Comparison of ENCODE assay signal across 8 cellular contexts in genomic region chr22:29883831-29884139, GRCh38. TPM values are rescaled to one million over a fixed set of nuclear protein-coding genes. Genes with fewer than 3 reads are reported as not detected.
A peak's percentile ranks its signal among the peaks of the same experiment; 100 is the strongest.
DNase-seq lines count a peak whose midpoint lies in the region; ATAC-seq and TF ChIP-seq lines count a peak whose summit lies in the region.

No MANE protein-coding gene starts in this region.

- ATAC-seq in GM19397 (IDR thresholded peaks at IDR 0.05; ENCODE audit: unreplicated experiment) (no peak), GM18517 (IDR thresholded peaks at IDR 0.05; ENCODE audit: unreplicated experiment) (no peak)

- peaks cover 6% of the 10 kb centered on the region; the same call in 1 of the 2 replicates for H3F3A ChIP-seq in PC-9 (ENCODE audit: insufficient read depth, low read depth)

- DNase-seq in PC-9: no peak
- DNase-seq in esophagus squamous epithelium (lab: John Stamatoyannopoulos, UW): no peak
- no peak for DNase-seq in retinal pigment epithelial cell (ENCODE audit: low read depth)
- DNase-seq in NCI-H2029 treated with DMSO at 0.1 percent for 48 hours (lab: John Stamatoyannopoulos, UW): no peak
- DNase-seq in stimulated activated CD8-positive, alpha-beta memory T cell treated with anti-CD3 and anti-CD28 coated beads, Interleukin-4, amount 100 ng/mL, for 48 hours: no peak

- H3K4me3 ChIP-seq in GM12875 (ENCODE audit: low read depth, low read length): peak overlapping the region; percentile 96
- H3K4me3 ChIP-seq in PC-9: peak overlapping the region; percentile 97
- peak overlapping the region; percentile 74 to 100 (median 84) for H3K4me3 ChIP-seq in esophagus squamous epithelium
- H3K4me3 ChIP-seq in retinal pigment epithelial cell (ENCODE audit: low read length): peak overlapping the region; percentile 87

- peaks cover 25% of the 10 kb centered on the region for H3K4me1 ChIP-seq in PC-9 (replicated peaks; ENCODE audit: insufficient read depth)
- peaks cover 15 to 51% (median 17%) of the 10 kb centered on the region in 3 donors for H3K4me1 ChIP-seq in esophagus squamous epithelium

- 0 to 1% methylated on average over 4 to 8 of the region's 8 CpGs for WGBS in esophagus squamous epithelium, 2 donors

- H3K9me2 ChIP-seq in PC-9 (ENCODE audit: insufficient read depth): no peaks in the 10 kb centered on the region

- H3K79me2 ChIP-seq in PC-9 (ENCODE audit: low read depth): peaks cover 57% of the 10 kb centered on the region

- no peak for TF ChIP-seq POLR2A in esophagus squamous epithelium (IDR thresholded peaks at IDR 0.05)

- H2AFZ ChIP-seq in PC-9: peak overlapping the region; percentile 91

- H4K20me1 ChIP-seq in PC-9 (ENCODE audit: insufficient read depth): peaks cover 24% of the 10 kb centered on the region

- H3K36me3 ChIP-seq in PC-9 (ENCODE audit: low read depth) (no peaks in the 10 kb centered on the region), esophagus squamous epithelium (no peaks in the 10 kb centered on the region)

- intact Hi-C loops in PC-9 (cut with micrococcal nuclease; ENCODE audit: unreplicated experiment) (loop anchor here (10.0 kb wide), 2 partner anchors 49 to 111 kb away; partner anchors contain the start of gene ASCC2), esophagus squamous epithelium (cut with DNase I) (no loop called here)

- no TSS peak for BruUV-seq in PC-9 (replicated peaks; lab: Mats Ljungman, UMichigan)

- H3K27ac ChIP-seq in PC-9 (peak overlapping the region; percentile 74; the same call in 1 of the 2 replicates), esophagus squamous epithelium (peak overlapping the region; percentile 95 to 99 (median 96))

- H3K9me3 ChIP-seq in PC-9 (ENCODE audit: insufficient read depth, low read depth): no peaks in the 10 kb centered on the region
- H3K9me3 ChIP-seq in esophagus squamous epithelium: no peaks in the 10 kb centered on the region

- peak overlapping the region; percentile 82 for H3K4me2 ChIP-seq in PC-9

- CTCF ChIA-PET in PC-9 (lab: Charles Lee): interaction anchor here (0.5 to 0.7 kb wide), 3 partner anchors 46 to 409 kb away, joined by 3 to 6 read pairs (median 5); partner anchors contain the start of gene ASCC2

- no peak for TF ChIP-seq CTCF in GM12875 (IDR thresholded peaks at IDR 0.05; ENCODE audit: borderline replicate concordance, insufficient read depth, low read depth, low read length)
- TF ChIP-seq CTCF in PC-9 (conservative IDR thresholded peaks at IDR 0.05): no peak
- TF ChIP-seq CTCF in esophagus squamous epithelium (IDR thresholded peaks at IDR 0.05): no peak
- no peak for TF ChIP-seq CTCF in retinal pigment epithelial cell (conservative IDR thresholded peaks at IDR 0.05; ENCODE audit: low read depth, low read length)

- H3K27me3 ChIP-seq in PC-9 (ENCODE audit: insufficient read depth, low read depth) (no peaks in the 10 kb centered on the region), esophagus squamous epithelium (no peaks in the 10 kb centered on the region)

- POLR2A ChIA-PET in PC-9 (lab: Charles Lee; ENCODE audit: unreplicated experiment): interaction anchor here (0.6 to 0.7 kb wide), 2 partner anchors 71 to 111 kb away, joined by 4 read pairs; no protein-coding TSS in a partner anchor

RNA-seq across cellular contexts. Expression of gene MTMR3, which starts 0.8 kb away (rescaled TPM):
- total RNA-seq in PC-9 (2021) (28.1 and 31.1 TPM in 2 replicates), esophagus squamous epithelium (10 to 100 TPM; 34.9 to 63.1 (median 38.4) TPM)

RNA-seq across cellular contexts. Expression of gene ASCC2, which starts 45.7 kb away (rescaled TPM):
- total RNA-seq in PC-9 (2021) (39.9 and 43.3 TPM in 2 replicates), esophagus squamous epithelium (10 to 100 TPM; 47.5 to 99.7 (median 57.8) TPM)
